ENCODE assay signal across 13 cellular contexts in the genomic region with DNA sequence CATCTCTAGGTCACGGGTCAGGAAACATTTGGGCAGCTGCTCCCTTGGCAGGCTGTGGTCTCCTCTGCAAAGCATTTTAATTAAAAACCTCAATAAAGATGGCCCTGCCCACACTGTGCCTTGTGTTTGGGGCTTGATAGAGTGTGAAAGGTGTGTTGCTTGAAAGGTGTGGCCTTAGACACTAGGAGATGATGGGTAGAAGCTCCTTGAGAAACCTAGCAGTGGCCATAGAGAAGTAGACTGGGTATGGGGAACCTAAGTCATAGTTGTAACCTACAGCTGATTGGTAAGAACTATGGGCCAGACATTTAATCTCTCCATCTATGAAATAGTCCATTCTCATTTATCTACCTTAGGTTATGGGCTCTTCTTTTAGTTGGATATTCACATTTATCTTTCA. TPM values are rescaled to one million over a fixed set of nuclear protein-coding genes. Genes with fewer than 3 reads are reported as not detected.
A peak's percentile ranks its signal among the peaks of the same experiment; 100 is the strongest.
DNase-seq lines count a peak whose midpoint lies in the region; ATAC-seq and TF ChIP-seq lines count a peak whose summit lies in the region.
"Had no signal": no experiment of that assay in that cellular context is flagged by ENCODE, and none has a peak within 500 bp of the region (broad histone marks: within the 10 kb centered on the region; RNA-seq: fewer than 3 reads in every experiment).

No MANE protein-coding gene starts in this region.

- no peaks in the 10 kb centered on the region for H3K9me3 ChIP-seq in naive thymus-derived CD4-positive, alpha-beta T cell (ENCODE audit: control insufficient read depth in 2 of 3, low read length in 3 of 3)
- no peaks in the 10 kb centered on the region for H3K9me3 ChIP-seq in uterus
- H3K9me3 ChIP-seq: thyroid gland had no signal

- intact Hi-C loops in activated T-helper 2 cell treated with anti-CD3 and anti-CD28 coated beads, Interferon-gamma antibody, Interleukin-2, Interleukin-4, amounts not matched to agents 10 μg/mL and 5 μg/mL and 100 μg/mL, durations not matched to agents 14 hours and 24 hours and 36 hours (cut with micrococcal nuclease), result loop anchor here (5.0 kb wide), 2 partner anchors 496 to 544 kb away; a partner anchor contains a TSS
- intact Hi-C loops in naive thymus-derived CD4-positive, alpha-beta T cell (cut with micrococcal nuclease), result loop anchor here in 1 of 2 donors (5.0 kb wide), 1 partner anchor 86 kb away; no protein-coding TSS in a partner anchor
- intact Hi-C loops in uterus (cut with DNase I; ENCODE audit: low total_unique reads), result no loop called here

- H3K9me3 Mint-ChIP-seq in activated naive CD4-positive, alpha-beta T cell treated with anti-CD3 and anti-CD28 coated beads, Interleukin-2, amount 50 U/mL, for 24 hours, result peaks cover 5% of the 10 kb centered on the region
- H3K9me3 Mint-ChIP-seq in activated T-helper 2 cell treated with anti-CD3 and anti-CD28 coated beads, Interferon-gamma antibody, Interleukin-2, Interleukin-4, amounts not matched to agents 10 μg/mL and 5 μg/mL and 100 μg/mL, durations not matched to agents 14 hours and 24 hours and 36 hours, result no peaks in the 10 kb centered on the region
- H3K9me3 Mint-ChIP-seq in naive thymus-derived CD4-positive, alpha-beta T cell, result no peaks in the 10 kb centered on the region

- peaks cover 11 to 15% of the 10 kb centered on the region in 2 donors for H3K4me1 ChIP-seq in naive thymus-derived CD4-positive, alpha-beta T cell (ENCODE audit: control insufficient read depth in 2 of 2, insufficient read depth in 2 of 2, low read length in 2 of 2)
- peaks cover 0 to 4% of the 10 kb centered on the region in 2 donors for H3K4me1 ChIP-seq in uterus

- POLR2A ChIA-PET in naive thymus-derived CD4-positive, alpha-beta T cell (lab: Charles Lee), result interaction anchor here (1.3 to 2.8 kb wide), 2 partner anchors 8 to 39 kb away, joined by 3 to 9 read pairs; a partner anchor contains a TSS

- H3K4me1 Mint-ChIP-seq in activated naive CD4-positive, alpha-beta T cell treated with anti-CD3 and anti-CD28 coated beads, Interleukin-2, amount 50 U/mL, for 24 hours, result peaks cover 72% of the 10 kb centered on the region
- peaks cover 33% of the 10 kb centered on the region for H3K4me1 Mint-ChIP-seq in activated T-helper 2 cell treated with anti-CD3 and anti-CD28 coated beads, Interferon-gamma antibody, Interleukin-2, Interleukin-4, amounts not matched to agents 10 μg/mL and 5 μg/mL and 100 μg/mL, durations not matched to agents 14 hours and 24 hours and 36 hours (ENCODE audit: low read depth)
- H3K4me1 Mint-ChIP-seq in naive thymus-derived CD4-positive, alpha-beta T cell, result peaks cover 35 to 68% (median 57%) of the 10 kb centered on the region in 7 donors

- H3K4me3 ChIP-seq in naive thymus-derived CD4-positive, alpha-beta T cell (ENCODE audit: low read length), result no peak overlapping the region
- H3K4me3 ChIP-seq in uterus, result no peak overlapping the region
- H3K4me3 ChIP-seq: hepatocyte, thyroid gland had no signal

- ATAC-seq in naive thymus-derived CD4-positive, alpha-beta T cell, result no peak

- H3K27me3 Mint-ChIP-seq in activated naive CD4-positive, alpha-beta T cell treated with anti-CD3 and anti-CD28 coated beads, Interleukin-2, amount 50 U/mL, for 24 hours, result no peaks in the 10 kb centered on the region
- no peaks in the 10 kb centered on the region for H3K27me3 Mint-ChIP-seq in activated T-helper 2 cell treated with anti-CD3 and anti-CD28 coated beads, Interferon-gamma antibody, Interleukin-2, Interleukin-4, amounts not matched to agents 10 μg/mL and 5 μg/mL and 100 μg/mL, durations not matched to agents 14 hours and 24 hours and 36 hours (ENCODE audit: low read depth)
- no peaks in the 10 kb centered on the region for H3K27me3 Mint-ChIP-seq in naive thymus-derived CD4-positive, alpha-beta T cell

- H3K4me3 Mint-ChIP-seq in activated naive CD4-positive, alpha-beta T cell treated with anti-CD3 and anti-CD28 coated beads, Interleukin-2, amount 50 U/mL, for 24 hours, result peak overlapping the region; percentile 67
- no peak overlapping the region for H3K4me3 Mint-ChIP-seq in activated T-helper 2 cell treated with anti-CD3 and anti-CD28 coated beads, Interferon-gamma antibody, Interleukin-2, Interleukin-4, amounts not matched to agents 10 μg/mL and 5 μg/mL and 100 μg/mL, durations not matched to agents 14 hours and 24 hours and 36 hours (ENCODE audit: low read depth)
- peak overlapping the region in 4 of 10 donors; percentile 1 to 35 (median 11) for H3K4me3 Mint-ChIP-seq in naive thymus-derived CD4-positive, alpha-beta T cell

- CTCF ChIA-PET in naive thymus-derived CD4-positive, alpha-beta T cell (lab: Charles Lee), result interaction anchor here (0.7 kb wide), 1 partner anchor 9 kb away, joined by 3 read pairs; a partner anchor contains a TSS

- TF ChIP-seq POLR2A in uterus (IDR thresholded peaks at IDR 0.05), result no peak

- TF ChIP-seq CTCF in uterus (IDR thresholded peaks at IDR 0.05), result no peak

- peak overlapping the region; percentile 79 for H3K27ac Mint-ChIP-seq in activated naive CD4-positive, alpha-beta T cell treated with anti-CD3 and anti-CD28 coated beads, Interleukin-2, amount 50 U/mL, for 24 hours
- peak overlapping the region; percentile 26 for H3K27ac Mint-ChIP-seq in activated T-helper 2 cell treated with anti-CD3 and anti-CD28 coated beads, Interferon-gamma antibody, Interleukin-2, Interleukin-4, amounts not matched to agents 10 μg/mL and 5 μg/mL and 100 μg/mL, durations not matched to agents 14 hours and 24 hours and 36 hours
- H3K27ac Mint-ChIP-seq in naive thymus-derived CD4-positive, alpha-beta T cell, result peak overlapping the region in 6 of 9 donors; percentile 8 to 83 (median 38)

- no peak for DNase-seq in activated naive CD4-positive, alpha-beta T cell treated with Interleukin-2 at 50 U/mL for 16 hours
- DNase-seq in activated T-helper 2 cell treated with anti-CD3 and anti-CD28 coated beads, Interferon-gamma antibody, Interleukin-2, Interleukin-4, amounts not matched to agents 10 μg/mL and 5 μg/mL and 100 μg/mL, durations not matched to agents 14 hours and 24 hours and 36 hours (ENCODE audit: low spot score), result no peak
- DNase-seq in naive thymus-derived CD4-positive, alpha-beta T cell, result no peak
- DNase-seq in uterus, result no peak
- no peak for DNase-seq in kidney tubule cell (ENCODE audit: low spot score)
- DNase-seq in LoVo (ENCODE audit: low spot score), result no peak
- DNase-seq in NCI-H510A (lab: John Stamatoyannopoulos, UW), result no peak
- DNase-seq: activated CD4-positive, CD25-positive, alpha-beta regulatory T cell; caudate nucleus; DND-41; thyroid gland had no signal

- peaks cover 27% of the 10 kb centered on the region for H3K36me3 Mint-ChIP-seq in activated naive CD4-positive, alpha-beta T cell treated with anti-CD3 and anti-CD28 coated beads, Interleukin-2, amount 50 U/mL, for 24 hours
- peaks cover 45% of the 10 kb centered on the region for H3K36me3 Mint-ChIP-seq in activated T-helper 2 cell treated with anti-CD3 and anti-CD28 coated beads, Interferon-gamma antibody, Interleukin-2, Interleukin-4, amounts not matched to agents 10 μg/mL and 5 μg/mL and 100 μg/mL, durations not matched to agents 14 hours and 24 hours and 36 hours (ENCODE audit: low read depth)
- H3K36me3 Mint-ChIP-seq in naive thymus-derived CD4-positive, alpha-beta T cell, result peaks cover 13 to 28% (median 22%) of the 10 kb centered on the region in 5 donors

- peaks cover 0 to 23% (median 0%) of the 10 kb centered on the region in 3 experiments for H3K36me3 ChIP-seq in naive thymus-derived CD4-positive, alpha-beta T cell (ENCODE audit: control insufficient read depth in 2 of 3, insufficient read depth in 3 of 3, low read length in 3 of 3)
- no peaks in the 10 kb centered on the region for H3K36me3 ChIP-seq in uterus

- H3K27me3 ChIP-seq in naive thymus-derived CD4-positive, alpha-beta T cell (ENCODE audit: control insufficient read depth in 2 of 2, insufficient read depth in 2 of 2, low read length in 2 of 2), result no peaks in the 10 kb centered on the region
- H3K27me3 ChIP-seq in uterus, result no peaks in the 10 kb centered on the region
- H3K27me3 ChIP-seq: hepatocyte, thyroid gland had no signal

- H3K27ac ChIP-seq in naive thymus-derived CD4-positive, alpha-beta T cell (ENCODE audit: low read depth, low read length), result peak overlapping the region; percentile 29
- peak overlapping the region; percentile 49 to 66 for H3K27ac ChIP-seq in uterus
- H3K27ac ChIP-seq: hepatocyte, thyroid gland had no signal

RNA-seq across cellular contexts. Expression of a gene that starts 3.3 kb away (rescaled TPM):
- total RNA-seq in activated T-helper 2 cell treated with anti-CD3 and anti-CD28 coated beads, Interferon-gamma antibody, Interleukin-2, Interleukin-4, amounts not matched to agents 10 μg/mL and 5 μg/mL and 100 μg/mL, durations not matched to agents 14 hours and 24 hours and 36 hours, result 31.7 and 33.3 TPM in 2 replicates
- total RNA-seq in naive thymus-derived CD4-positive, alpha-beta T cell, result 10 to 100 TPM; 16.0 to 34.5 (median 28.1) TPM
- 10 to 100 TPM; 44.8 to 54.5 TPM for polyA plus RNA-seq in naive thymus-derived CD4-positive, alpha-beta T cell
- total RNA-seq in uterus, result 10 to 100 TPM; 22.0 to 80.6 (median 35.8) TPM

RNA-seq across cellular contexts. Expression of a gene that starts 8.9 kb away (rescaled TPM):
- total RNA-seq in activated T-helper 2 cell treated with anti-CD3 and anti-CD28 coated beads, Interferon-gamma antibody, Interleukin-2, Interleukin-4, amounts not matched to agents 10 μg/mL and 5 μg/mL and 100 μg/mL, durations not matched to agents 14 hours and 24 hours and 36 hours, result 0.78 and 1.0 TPM in 2 replicates
- 1 to 10 TPM in 2 of 5 experiments, under 1 TPM in 3; 0.19 to 2.2 (median 0.38) TPM for total RNA-seq in naive thymus-derived CD4-positive, alpha-beta T cell
- not detected for polyA plus RNA-seq in naive thymus-derived CD4-positive, alpha-beta T cell
- total RNA-seq in uterus, result 10 to 100 TPM in 1 of 4 donors, 1 to 10 TPM in 2, under 1 TPM in 1; 0.26 to 10.7 (median 5.0) TPM

RNA-seq across cellular contexts. Expression of a gene that starts 13.7 kb away (rescaled TPM):
- not detected in 2 replicates for total RNA-seq in activated T-helper 2 cell treated with anti-CD3 and anti-CD28 coated beads, Interferon-gamma antibody, Interleukin-2, Interleukin-4, amounts not matched to agents 10 μg/mL and 5 μg/mL and 100 μg/mL, durations not matched to agents 14 hours and 24 hours and 36 hours
- total RNA-seq in naive thymus-derived CD4-positive, alpha-beta T cell, result not detected
- polyA plus RNA-seq in naive thymus-derived CD4-positive, alpha-beta T cell, result not detected
- 1 to 10 TPM in 1 of 4 donors, under 1 TPM in 1, not detected in 2; 0.26 to 1.1 TPM for total RNA-seq in uterus

RNA-seq across cellular contexts. Expression of a gene that starts 23.2 kb away (rescaled TPM):
- 0.27 and 0.48 TPM in 2 replicates for total RNA-seq in activated T-helper 2 cell treated with anti-CD3 and anti-CD28 coated beads, Interferon-gamma antibody, Interleukin-2, Interleukin-4, amounts not matched to agents 10 μg/mL and 5 μg/mL and 100 μg/mL, durations not matched to agents 14 hours and 24 hours and 36 hours
- 1 to 10 TPM in 3 of 5 experiments, under 1 TPM in 2; 0.70 to 3.2 (median 1.4) TPM for total RNA-seq in naive thymus-derived CD4-positive, alpha-beta T cell
- polyA plus RNA-seq in naive thymus-derived CD4-positive, alpha-beta T cell, result 10 to 100 TPM in 1 of 2 donors, 1 to 10 TPM in 1; 8.3 to 11.9 TPM
- 10 to 100 TPM in 3 of 4 donors, 1 to 10 TPM in 1; 9.7 to 63.7 (median 33.9) TPM for total RNA-seq in uterus

RNA-seq across cellular contexts. Expression of a gene that starts 39.9 kb away (rescaled TPM):
- total RNA-seq in activated T-helper 2 cell treated with anti-CD3 and anti-CD28 coated beads, Interferon-gamma antibody, Interleukin-2, Interleukin-4, amounts not matched to agents 10 μg/mL and 5 μg/mL and 100 μg/mL, durations not matched to agents 14 hours and 24 hours and 36 hours, result 22.9 and 24.0 TPM in 2 replicates
- total RNA-seq in naive thymus-derived CD4-positive, alpha-beta T cell, result 10 to 100 TPM; 21.0 to 64.9 (median 29.6) TPM
- polyA plus RNA-seq in naive thymus-derived CD4-positive, alpha-beta T cell, result 10 to 100 TPM; 30.1 to 31.0 TPM
- total RNA-seq in uterus, result 10 to 100 TPM; 20.4 to 38.8 (median 29.1) TPM

Comparison
In these comparisons a context has a peak if more than half of its experiments do, and no peak if none do; other contexts are left out.
1. H3K27ac Mint-ChIP-seq: peak in every context shown above with its lines; median percentile 79 in activated naive CD4-positive, alpha-beta T cell treated with anti-CD3 and anti-CD28 coated beads, Interleukin-2, amount 50 U/mL, for 24 hours; 38 in naive thymus-derived CD4-positive, alpha-beta T cell; 26 in activated T-helper 2 cell treated with anti-CD3 and anti-CD28 coated beads, Interferon-gamma antibody, Interleukin-2, Interleukin-4, amounts not matched to agents 10 μg/mL and 5 μg/mL and 100 μg/mL, durations not matched to agents 14 hours and 24 hours and 36 hours.